20 cellular contexts compared by ENCODE assay signal in genomic region chr18:11495441-11495840, GRCh38.
DNase-seq lines count a peak whose midpoint lies in the region; ATAC-seq and FAIRE-seq lines count a peak whose summit lies in the region.
"Had no signal": no experiment of that assay in that cellular context is flagged by ENCODE, and none has a peak within 500 bp of the region (broad histone marks: within the 10 kb centered on the region; RNA-seq: fewer than 3 reads in every experiment).

No MANE protein-coding gene starts in this region.

- no peak for ATAC-seq in HG02798 (IDR thresholded peaks at IDR 0.05; ENCODE audit: poor library complexity, unreplicated experiment)
- ATAC-seq: CD8-positive, alpha-beta T cell; GM12878; HCT116 had no signal

- peak; percentile 44 for FAIRE-seq in urothelium cell line (lab: Jason Lieb, UNC)
- FAIRE-seq: A204.1, GM12878, GM19239, H1 had no signal

- DNase-seq in EH (ENCODE audit: low read depth) (peak; percentile 53), HCEC 1CT (peak; percentile 5), myocyte (ENCODE audit: low read depth) (peak; percentile 64), urothelium cell line (ENCODE audit: low spot score) (no peak), islet precursor cell (no peak), mucosa of gallbladder (ENCODE audit: low spot score) (no peak)
- DNase-seq: Caco-2; CD4-positive, CD25-positive, alpha-beta regulatory T cell; CD8-positive, alpha-beta T cell; DMS153; DMS79; GDM1; GM23248; H7 had no signal

Comparison
In these comparisons a context has a peak if more than half of its experiments do, and no peak if none do; other contexts are left out.
1. DNase-seq: peak in EH (single experiment), HCEC 1CT (single experiment) and myocyte (single experiment); none in urothelium cell line (single experiment), islet precursor cell (single experiment) and mucosa of gallbladder (single experiment).